18 cellular contexts compared by ENCODE assay signal in the genomic region with DNA sequence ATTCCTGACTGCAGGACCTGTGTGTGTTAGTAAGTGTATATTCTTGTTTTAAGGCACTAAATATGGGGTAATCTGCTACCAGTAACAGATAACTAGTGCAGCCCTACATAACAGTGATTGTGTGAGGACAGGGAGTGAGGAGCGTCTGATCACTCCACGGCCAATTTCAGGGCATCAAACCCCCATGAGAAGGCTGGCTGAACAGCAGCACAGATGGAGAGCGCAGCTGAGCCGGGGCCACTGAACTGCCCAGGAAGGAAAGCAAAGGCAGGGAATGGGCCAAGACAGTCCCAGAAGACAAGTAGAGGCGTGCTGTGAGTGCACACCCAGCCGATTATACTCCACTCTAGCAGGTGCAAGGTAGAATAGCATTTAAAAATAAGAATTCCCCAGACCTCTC.
DNase-seq lines count a peak whose midpoint lies in the region; ATAC-seq and TF ChIP-seq lines count a peak whose summit lies in the region.
"Had no signal": no experiment of that assay in that cellular context is flagged by ENCODE, and none has a peak within 500 bp of the region (broad histone marks: within the 10 kb centered on the region; RNA-seq: fewer than 3 reads in every experiment).

No MANE protein-coding gene starts in this region.

- ATAC-seq in left lobe of liver (no peak), HG02678 (IDR thresholded peaks at IDR 0.05; ENCODE audit: unreplicated experiment) (no peak)
- ATAC-seq: natural killer cell; stimulated activated naive CD8-positive, alpha-beta T cell treated with anti-CD3 and anti-CD28 coated beads, Interleukin-15, Interleukin-2, amounts not matched to agents 100 U/mL and 50 U/mL, for 24 hours had no signal

- H3K36me3 Mint-ChIP-seq in CD14-positive monocyte, result peaks cover 0 to 5% of the 10 kb centered on the region in 2 donors
- H3K36me3 Mint-ChIP-seq: natural killer cell had no signal

- no peak for DNase-seq in CD14-positive monocyte (ENCODE audit: low spot score)
- DNase-seq in DMS153 treated with DMSO at 0.1 percent for 48 hours (lab: John Stamatoyannopoulos, UW; ENCODE audit: unreplicated experiment), result peak; percentile 42
- peak; percentile 8 for DNase-seq in NCI-H2171 (lab: John Stamatoyannopoulos, UW)
- peak; percentile 37 for DNase-seq in left lobe of liver (ENCODE audit: low spot score)
- DNase-seq in hepatic stellate cell (ENCODE audit: low spot score), result no peak
- no peak for DNase-seq in activated CD4-positive, alpha-beta T cell treated with anti-CD3 and anti-CD28 coated beads, Interleukin-2, amount 50 U/mL, for 48 hours
- no peak for DNase-seq in OCI-M2 (lab: John Stamatoyannopoulos, UW; ENCODE audit: unreplicated experiment)
- DNase-seq: activated CD4-positive, alpha-beta T cell treated with anti-CD3 and anti-CD28 coated beads for 4 hours; activated naive CD4-positive, alpha-beta T cell; activated T-cell treated with anti-CD3 and anti-CD28 coated beads, Interleukin-2, amount 50 U/mL, for 24 hours; GDM1; natural killer cell; NCI-H187; NCI-H510A treated with DMSO at 0.1 percent for 48 hours; NK-92 treated with Interleukin-12 subunit alpha and Interleukin-12 subunit beta, amount 100 ng/mL, for 24 hours; ovary; stimulated activated naive CD8-positive, alpha-beta T cell treated with anti-CD3 and anti-CD28 coated beads, Interleukin-15, Interleukin-2, amounts not matched to agents 100 U/mL and 50 U/mL, for 24 hours had no signal

- H3K4me3 Mint-ChIP-seq in CD14-positive monocyte, result peak overlapping the region in 1 of 2 donors; percentile 48
- H3K4me3 Mint-ChIP-seq: activated T-cell treated with anti-CD3 and anti-CD28 coated beads, Interleukin-2, amount 50 U/mL, for 24 hours; natural killer cell had no signal

- H3K9me3 Mint-ChIP-seq in CD14-positive monocyte, result peaks cover 6 to 14% (median 11%) of the 10 kb centered on the region in 7 donors
- H3K9me3 Mint-ChIP-seq: activated T-cell treated with anti-CD3 and anti-CD28 coated beads, Interleukin-2, amount 50 U/mL, for 24 hours; natural killer cell had no signal

- peaks cover 54% of the 10 kb centered on the region for H3K4me1 Mint-ChIP-seq in CD14-positive monocyte

- TF ChIP-seq CTCF in CD14-positive monocyte (IDR thresholded peaks at IDR 0.05), result no peak

- H3K27ac Mint-ChIP-seq in CD14-positive monocyte, result peak overlapping the region in 6 of 7 donors; percentile 21 to 96 (median 81)
- H3K27ac Mint-ChIP-seq: activated T-cell treated with anti-CD3 and anti-CD28 coated beads, Interleukin-2, amount 50 U/mL, for 24 hours; natural killer cell had no signal

- intact Hi-C loops in CD14-positive monocyte (cut with micrococcal nuclease), result loop anchor here (5.0 to 10.0 kb wide), 2 partner anchors 42 to 134 kb away; no protein-coding TSS in a partner anchor

- peaks cover 2 to 9% (median 4%) of the 10 kb centered on the region in 3 donors for H3K27me3 Mint-ChIP-seq in CD14-positive monocyte (ENCODE audit: low read depth in 3 of 3)

Comparison
In these comparisons a context has a peak if more than half of its experiments do, and no peak if none do; other contexts are left out.
1. DNase-seq: peak in DMS153 treated with DMSO at 0.1 percent for 48 hours (single experiment), NCI-H2171 (single experiment) and left lobe of liver (single experiment); none in CD14-positive monocyte (single experiment), hepatic stellate cell (single experiment), activated CD4-positive, alpha-beta T cell treated with anti-CD3 and anti-CD28 coated beads, Interleukin-2, amount 50 U/mL, for 48 hours (0 of 2) and OCI-M2 (single experiment).